ENCODE assay signal across 23 cellular contexts in the genomic region with DNA sequence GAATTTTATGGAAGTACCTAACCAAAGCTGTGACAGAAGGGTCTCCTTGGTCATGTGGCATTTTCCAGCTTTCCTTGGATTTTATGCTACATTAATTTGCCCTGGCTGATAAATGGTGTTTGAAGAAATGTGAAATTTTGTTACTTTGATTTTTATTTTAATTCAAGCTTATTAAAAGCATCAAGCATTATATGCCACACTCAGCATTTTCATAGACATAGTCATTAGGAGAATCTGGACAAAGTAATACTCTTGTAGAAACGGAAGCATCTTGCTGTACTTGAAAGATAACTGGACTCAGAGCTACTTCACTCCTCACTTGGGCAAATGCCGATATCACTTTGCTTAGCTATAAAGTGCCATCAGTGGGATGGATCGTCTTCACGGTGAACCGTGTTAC.
"Had no signal": no experiment of that assay in that cellular context is flagged by ENCODE, and none has a peak within 500 bp of the region (broad histone marks: within the 10 kb centered on the region; RNA-seq: fewer than 3 reads in every experiment).

No MANE protein-coding gene starts in this region.

- H3K9me3 ChIP-seq: esophagus muscularis mucosa, gastroesophageal sphincter, heart left ventricle, left lung, lower lobe of right lung had no signal

- H3K27me3 ChIP-seq: dorsolateral prefrontal cortex, esophagus muscularis mucosa, foreskin keratinocyte, gastroesophageal sphincter, heart left ventricle, hepatocyte, left lung had no signal

- H3K4me3 ChIP-seq: coronary artery, dorsolateral prefrontal cortex, esophagus muscularis mucosa, gastroesophageal sphincter, heart left ventricle, hepatocyte, left lung, lower lobe of right lung had no signal

- H2AFZ ChIP-seq: hepatocyte had no signal

- H3K4me1 ChIP-seq: esophagus muscularis mucosa, foreskin keratinocyte, gastroesophageal sphincter, heart left ventricle, left lung, lower lobe of right lung had no signal

- H3K79me2 ChIP-seq: hepatocyte had no signal

- FAIRE-seq: colon, frontal cortex, islet of Langerhans, keratinocyte had no signal

- H3K27ac ChIP-seq: coronary artery, dorsolateral prefrontal cortex, esophagus muscularis mucosa, foreskin keratinocyte, gastroesophageal sphincter, heart left ventricle, hepatocyte, left lung, lower lobe of right lung had no signal

- H3K4me2 ChIP-seq: hepatocyte had no signal

- ATAC-seq: foreskin keratinocyte; gastroesophageal sphincter; heart left ventricle; left cardiac atrium; left lung; left ventricle myocardium superior; lower lobe of right lung; naive thymus-derived CD4-positive, alpha-beta T cell had no signal

- DNase-seq: dermis blood vessel endothelial cell; dorsolateral prefrontal cortex; effector CD4-positive, alpha-beta T cell; effector memory CD4-positive, alpha-beta T cell; foreskin keratinocyte; heart left ventricle; hypothalamus; immature natural killer cell; left cardiac atrium; left lung; left ventricle myocardium superior; lower lobe of right lung; mesendoderm; midbrain; naive thymus-derived CD4-positive, alpha-beta T cell had no signal
